8 cellular contexts compared by ENCODE assay signal in the genomic region with DNA sequence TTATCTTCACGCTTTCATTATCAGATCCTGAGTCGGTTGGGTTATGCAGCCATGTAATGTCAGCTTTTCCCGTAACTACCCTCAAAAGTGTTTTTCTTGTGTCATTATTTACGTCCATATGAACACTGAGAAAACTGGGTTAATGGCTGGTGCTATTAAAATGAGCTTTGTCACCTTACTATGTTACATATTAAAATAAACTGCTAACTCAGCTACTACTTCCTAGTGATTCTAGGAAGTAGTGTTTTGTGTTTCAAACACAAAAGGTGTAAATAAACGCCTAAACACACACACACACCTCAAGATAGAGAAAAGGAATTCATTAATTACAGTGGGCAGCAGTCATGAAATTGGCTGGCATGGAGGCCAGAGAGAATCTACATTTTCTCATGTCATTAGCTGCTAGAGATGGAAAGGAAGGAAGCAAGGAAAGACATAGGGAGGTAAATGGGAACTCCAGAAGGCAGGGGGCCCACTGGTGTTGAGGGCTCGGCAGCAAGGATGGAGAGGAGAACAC. TPM values are rescaled to one million over a fixed set of nuclear protein-coding genes. Genes with fewer than 3 reads are reported as not detected.
DNase-seq lines count a peak whose midpoint lies in the region; ATAC-seq, FAIRE-seq and TF ChIP-seq lines count a peak whose summit lies in the region.
"Had no signal": no experiment of that assay in that cellular context is flagged by ENCODE, and none has a peak within 500 bp of the region (broad histone marks: within the 10 kb centered on the region; RNA-seq: fewer than 3 reads in every experiment).

No MANE protein-coding gene starts in this region.

- H3K4me3 ChIP-seq in PC-3 (ENCODE audit: low read length): peak overlapping the region; percentile 90
- H3K4me3 ChIP-seq in left ventricle myocardium inferior: peak overlapping the region; percentile 97
- peak overlapping the region; percentile 69 to 99 (median 80) for H3K4me3 ChIP-seq in spleen

- TSS peak; percentile 27 for BruUV-seq in PC-3 (replicated peaks; lab: Mats Ljungman, UMichigan)

- no peak overlapping the region for H3K4me3 Mint-ChIP-seq in H9
- H3K4me3 Mint-ChIP-seq: stimulated activated naive CD8-positive, alpha-beta T cell treated with anti-CD3 and anti-CD28 coated beads, Interleukin-15, Interleukin-2, amounts not matched to agents 100 ng/mL and 50 ng/mL, for 24 hours had no signal

- POLR2A ChIA-PET in PC-3 (lab: Charles Lee; ENCODE audit: unreplicated experiment): interaction anchor here (0.6 to 1.0 kb wide), 4 partner anchors 10 to 641 kb away, joined by 3 to 7 read pairs (median 4); no protein-coding TSS in a partner anchor

- intact Hi-C loops in PC-3 (cut with micrococcal nuclease) (loop anchor here (1.0 to 5.0 kb wide), 4 partner anchors 11 to 58 kb away; a partner anchor contains a TSS), left ventricle myocardium inferior (cut with micrococcal nuclease) (no loop called here), spleen (cut with DNase I; ENCODE audit: low total_unique reads) (no loop called here)

- FAIRE-seq in frontal cortex (lab: Jason Lieb, UNC): no peak

- H3K27ac ChIP-seq in H9 (ENCODE audit: insufficient read length, low read depth, low read length) (no peak overlapping the region), PC-3 (ENCODE audit: low read length) (peak overlapping the region; percentile 3; the same call in 1 of the 2 replicates), left ventricle myocardium inferior (replicated peaks) (peak overlapping the region; percentile 90), spleen (peak overlapping the region; percentile 81 to 92 (median 88))

- TF ChIP-seq CTCF in H9 (conservative IDR thresholded peaks at IDR 0.05): no peak
- TF ChIP-seq CTCF in PC-3 (conservative IDR thresholded peaks at IDR 0.05; ENCODE audit: low read depth, low read length): no peak
- TF ChIP-seq CTCF in left ventricle myocardium inferior (IDR thresholded peaks at IDR 0.05; ENCODE audit: borderline replicate concordance): no peak
- no peak for TF ChIP-seq CTCF in spleen (IDR thresholded peaks at IDR 0.05 in 8 of 11, conservative IDR thresholded peaks at IDR 0.05 in 3 of 11)

- H3K9ac ChIP-seq in H9 (ENCODE audit: extremely low read depth, insufficient read length, low read length) (peak overlapping the region; percentile 8), PC-3 (ENCODE audit: low read length) (peak overlapping the region; percentile 29)

- H3K79me2 ChIP-seq in H9 (ENCODE audit: insufficient read depth, low read length) (peaks cover 5% of the 10 kb centered on the region), PC-3 (ENCODE audit: low read length) (peaks cover 39% of the 10 kb centered on the region)

- H4K20me1 ChIP-seq in H9 (ENCODE audit: control insufficient read depth, insufficient read depth, insufficient read length): no peaks in the 10 kb centered on the region
- no peaks in the 10 kb centered on the region for H4K20me1 ChIP-seq in PC-3 (ENCODE audit: low read length)

- no peak overlapping the region for H2BK5ac ChIP-seq in H9 (ENCODE audit: insufficient read length, low read length)

- WGBS in H9 (ENCODE audit: extremely low coverage, insufficient read length, low lambda C conversion rate): no CpG with 5 or more reads among the region's 6 CpGs
- 1 to 2% (median 1%) methylated on average over 6 of the region's 6 CpGs for WGBS in spleen, 5 donors

- H3K23me2 ChIP-seq in H9 (ENCODE audit: insufficient read length, low read depth, low read length, poor library complexity, severe bottlenecking): peaks cover 12% of the 10 kb centered on the region

- H3K4ac ChIP-seq in H9 (ENCODE audit: low read depth, low read length): no peak overlapping the region

- H3K18ac ChIP-seq in H9 (ENCODE audit: insufficient read length, low read depth, low read length): no peak overlapping the region

- peaks cover 3% of the 10 kb centered on the region for H3K4me1 ChIP-seq in H9 (ENCODE audit: insufficient read depth, low read length)
- H3K4me1 ChIP-seq in PC-3 (ENCODE audit: insufficient read depth, low read length): peaks cover 30% of the 10 kb centered on the region
- H3K4me1 ChIP-seq in left ventricle myocardium inferior: peaks cover 25% of the 10 kb centered on the region
- H3K4me1 ChIP-seq in spleen: peaks cover 12 to 46% (median 26%) of the 10 kb centered on the region in 6 donors

- H3K4me1 Mint-ChIP-seq in H9: peaks cover 6 to 11% of the 10 kb centered on the region in 2 experiments

- H3K27me3 ChIP-seq in H9 (ENCODE audit: insufficient read depth, low read length) (no peaks in the 10 kb centered on the region), PC-3 (ENCODE audit: low read length) (no peaks in the 10 kb centered on the region), left ventricle myocardium inferior (ENCODE audit: low read depth) (no peaks in the 10 kb centered on the region), spleen (replicated peaks in 1 of 7) (no peaks in the 10 kb centered on the region)

- no peaks in the 10 kb centered on the region for H3K79me1 ChIP-seq in H9 (ENCODE audit: insufficient read depth, low read depth, low read length, poor library complexity, severe bottlenecking)

- H2AFZ ChIP-seq in H9 (ENCODE audit: low read length): no peak overlapping the region
- H2AFZ ChIP-seq in PC-3 (ENCODE audit: low read length): peak overlapping the region; percentile 53

- H3K9me2 ChIP-seq in PC-3 (replicated peaks; ENCODE audit: low read length): no peaks in the 10 kb centered on the region

- no peak overlapping the region for H2BK20ac ChIP-seq in H9 (ENCODE audit: low read depth, low read length, poor library complexity, severe bottlenecking)

- no peak overlapping the region for H4K5ac ChIP-seq in H9 (ENCODE audit: insufficient read length, low read depth, low read length)

- H2BK12ac ChIP-seq in H9 (ENCODE audit: insufficient read length, low read depth, low read length): no peak overlapping the region

- no peaks in the 10 kb centered on the region for H3K9me3 Mint-ChIP-seq in H9
- H3K9me3 Mint-ChIP-seq: stimulated activated naive CD8-positive, alpha-beta T cell treated with anti-CD3 and anti-CD28 coated beads, Interleukin-15, Interleukin-2, amounts not matched to agents 100 ng/mL and 50 ng/mL, for 24 hours had no signal

- peak overlapping the region; percentile 72 for H3K4me2 ChIP-seq in H9 (ENCODE audit: insufficient read depth, insufficient read length, low read length)
- H3K4me2 ChIP-seq in PC-3 (ENCODE audit: low read length): peak overlapping the region; percentile 76

- DNase-seq in H9 (no peak), PC-3 (no peak), left ventricle myocardium inferior (no peak), spleen (no peak), T1000 (lab: John Stamatoyannopoulos, UW) (no peak), frontal cortex (ENCODE audit: low spot score in 2 of 2) (no peak)
- no peak for DNase-seq in central memory CD4-positive, alpha-beta T cell

- no peak overlapping the region for H3K14ac ChIP-seq in H9 (ENCODE audit: insufficient read depth, low read length)

- H3K9me3 ChIP-seq in H9 (ENCODE audit: control insufficient read depth, low read depth, low read length) (no peaks in the 10 kb centered on the region), PC-3 (ENCODE audit: low read length) (no peaks in the 10 kb centered on the region), left ventricle myocardium inferior (replicated peaks) (no peaks in the 10 kb centered on the region), spleen (no peaks in the 10 kb centered on the region)

- H4K91ac ChIP-seq in H9 (ENCODE audit: insufficient read length, low read depth, low read length): no peak overlapping the region

- no peak overlapping the region for H3K27ac Mint-ChIP-seq in H9
- H3K27ac Mint-ChIP-seq: stimulated activated naive CD8-positive, alpha-beta T cell treated with anti-CD3 and anti-CD28 coated beads, Interleukin-15, Interleukin-2, amounts not matched to agents 100 ng/mL and 50 ng/mL, for 24 hours had no signal

- H3T11ph ChIP-seq in H9 (ENCODE audit: low read length): no peak overlapping the region

- no peak overlapping the region for H4K8ac ChIP-seq in H9 (replicated peaks; ENCODE audit: insufficient read length, low read depth, low read length)

- H3K36me3 Mint-ChIP-seq in H9 (ENCODE audit: insufficient read depth in 1 of 3, low read depth in 3 of 3): peaks cover 17 to 24% (median 24%) of the 10 kb centered on the region in 3 experiments; a peak in 6 of 7 replicates

- no peaks in the 10 kb centered on the region for H3F3A ChIP-seq in PC-3 (ENCODE audit: low read length, unreplicated experiment)

- H3K56ac ChIP-seq in H9 (ENCODE audit: insufficient read length, low read depth, low read length): no peak overlapping the region

- H2AK5ac ChIP-seq in H9 (ENCODE audit: insufficient read length, low read length): no peak overlapping the region

- CTCF ChIA-PET in PC-3 (lab: Charles Lee): interaction anchor here (0.6 to 2.1 kb wide), 6 partner anchors 11 to 540 kb away, joined by 3 to 18 read pairs (median 8); a partner anchor contains a TSS

- ATAC-seq in PC-3: peak; percentile 1; the same call in 1 of the 2 replicates

- no peak overlapping the region for H3K23ac ChIP-seq in H9 (ENCODE audit: insufficient read length, low read depth, low read length)

- H3K27me3 Mint-ChIP-seq in H9 (ENCODE audit: low read depth): no peaks in the 10 kb centered on the region
- H3K27me3 Mint-ChIP-seq: stimulated activated naive CD8-positive, alpha-beta T cell treated with anti-CD3 and anti-CD28 coated beads, Interleukin-15, Interleukin-2, amounts not matched to agents 100 ng/mL and 50 ng/mL, for 24 hours had no signal

- H2BK120ac ChIP-seq in H9 (ENCODE audit: low read depth, low read length, poor library complexity, severe bottlenecking): no peak overlapping the region

- no peak overlapping the region for H2BK15ac ChIP-seq in H9 (ENCODE audit: low read depth, low read length)

- TF ChIP-seq POLR2A in spleen (IDR thresholded peaks at IDR 0.05): no peak

- peaks cover 8% of the 10 kb centered on the region; the same call in 1 of the 2 replicates for H3K36me3 ChIP-seq in PC-3 (ENCODE audit: low read depth, low read length)
- peaks cover 24% of the 10 kb centered on the region for H3K36me3 ChIP-seq in left ventricle myocardium inferior
- H3K36me3 ChIP-seq in spleen: peaks cover 0 to 24% (median 16%) of the 10 kb centered on the region in 6 donors

RNA-seq across cellular contexts. Expression of a gene that starts 0.7 kb away (rescaled TPM):
- total RNA-seq in H9 (2021) (141 and 147 TPM in 2 replicates), PC-3 (2014; rRNA removed) (101 and 113 TPM in 2 replicates), left ventricle myocardium inferior (59.0 TPM), spleen (10 to 100 TPM; 31.1 to 44.7 (median 40.6) TPM), frontal cortex (61.1 TPM)
- 10 to 100 TPM; 18.6 to 30.6 (median 24.9) TPM for polyA plus RNA-seq in spleen

RNA-seq across cellular contexts. Expression of a gene that starts 11.0 kb away (rescaled TPM):
- total RNA-seq in H9 (2021): 77.2 and 79.0 TPM in 2 replicates
- total RNA-seq in PC-3 (2014; rRNA removed): 78.9 and 94.9 TPM in 2 replicates
- total RNA-seq in left ventricle myocardium inferior: 42.1 TPM
- total RNA-seq in spleen: 100 to 1,000 TPM in 4 of 7 donors, 10 to 100 TPM in 3; 84.9 to 875 (median 103) TPM
- polyA plus RNA-seq in spleen: 10 to 100 TPM; 19.0 to 40.3 (median 32.7) TPM
- 73.4 TPM for total RNA-seq in frontal cortex

RNA-seq across cellular contexts. Expression of a gene that starts 27.0 kb away (rescaled TPM):
- total RNA-seq in H9 (2021): 62.7 and 66.3 TPM in 2 replicates
- 54.5 and 56.2 TPM in 2 replicates for total RNA-seq in PC-3 (2014; rRNA removed)
- total RNA-seq in left ventricle myocardium inferior: 17.9 TPM
- 10 to 100 TPM; 37.7 to 83.5 (median 50.6) TPM for total RNA-seq in spleen
- 10 to 100 TPM; 21.1 to 44.3 (median 31.5) TPM for polyA plus RNA-seq in spleen
- 23.2 TPM for total RNA-seq in frontal cortex

RNA-seq across cellular contexts. Expression of a gene that starts 46.9 kb away (rescaled TPM):
- total RNA-seq in H9 (2021) (1.2 and 1.4 TPM in 2 replicates), PC-3 (2014; rRNA removed) (0.18 TPM in 1 of 2 replicates, not detected in the other), left ventricle myocardium inferior (not detected), spleen (1 to 10 TPM; 1.4 to 5.8 (median 3.0) TPM), frontal cortex (2.4 TPM)
- 1 to 10 TPM; 2.2 to 5.2 (median 3.4) TPM for polyA plus RNA-seq in spleen

RNA-seq across cellular contexts. Expression of a gene that starts 52.4 kb away (rescaled TPM):
- total RNA-seq in H9 (2021) (44.3 and 44.9 TPM in 2 replicates), PC-3 (2014; rRNA removed) (81.1 and 116 TPM in 2 replicates), left ventricle myocardium inferior (7.2 TPM), spleen (10 to 100 TPM in 1 of 7 donors, 1 to 10 TPM in 6; 1.4 to 11.0 (median 5.3) TPM), frontal cortex (4.5 TPM)
- polyA plus RNA-seq in spleen: 1 to 10 TPM in 1 of 3 donors, under 1 TPM in 2; 0.63 to 2.1 (median 0.68) TPM
